Comparison of ENCODE assay signal across 1 cellular context in the genomic region with DNA sequence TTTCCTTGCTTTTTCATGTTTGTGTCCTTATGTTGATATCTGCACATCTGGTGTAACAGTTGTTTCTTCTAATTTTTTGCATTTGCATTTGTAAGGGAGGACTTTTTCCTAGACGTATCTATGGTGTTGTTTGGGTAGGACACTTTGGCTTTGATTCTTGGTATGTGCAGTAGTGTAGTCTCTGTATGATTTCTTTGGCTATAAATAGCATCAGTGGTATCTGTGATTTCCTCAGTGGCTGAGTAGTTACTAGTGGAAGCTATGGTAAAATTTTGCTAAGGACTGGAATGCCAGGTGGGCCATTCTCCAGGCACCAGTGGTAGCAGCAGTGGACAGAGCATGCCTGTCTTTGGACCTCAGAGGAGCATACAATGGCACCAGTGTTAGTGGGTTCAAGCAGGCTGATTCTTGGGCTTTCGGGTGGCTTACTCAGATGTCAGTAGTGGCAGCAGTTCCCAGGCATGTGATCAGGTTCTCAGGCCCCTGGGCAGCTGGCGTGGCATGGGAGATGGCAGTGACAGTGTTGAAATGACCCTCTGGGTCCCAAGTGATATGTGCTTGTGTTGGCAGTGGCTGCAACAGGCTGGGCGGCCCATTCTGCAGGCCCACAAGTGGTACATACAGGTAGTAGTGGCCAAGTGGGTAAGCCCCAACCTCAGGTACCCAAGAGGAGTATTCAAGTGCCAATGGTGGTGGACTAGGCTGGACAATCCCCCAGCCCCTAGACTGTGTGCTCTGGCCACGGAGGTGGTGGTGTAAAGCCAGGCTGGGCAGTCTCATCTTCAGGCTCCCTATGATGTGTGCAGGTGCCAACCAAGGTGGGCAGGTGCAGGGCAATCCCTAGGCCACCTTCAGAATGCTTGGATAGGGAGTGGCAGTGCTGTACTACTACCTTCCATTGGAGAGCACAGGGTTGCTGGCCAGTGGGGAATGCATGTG.
TF ChIP-seq lines count a peak whose summit lies in the region.

No MANE protein-coding gene starts in this region.

TF ChIP-seq in H1, 55 proteins besides CTCF, POLR2A, EP300 and RAD21 (continued from another document):
- TF ChIP-seq SIN3A (conservative IDR thresholded peaks at IDR 0.05 in 1 of 2, IDR thresholded peaks at IDR 0.05 in 1 of 2; ENCODE audit: low read depth in 1 of 2, low read length in 2 of 2) (no peak), ASH2L (IDR thresholded peaks at IDR 0.05; ENCODE audit: low read length) (no peak), HDAC6 (IDR thresholded peaks at IDR 0.05; ENCODE audit: low read depth, low read length) (no peak), SAP30 (IDR thresholded peaks at IDR 0.05; ENCODE audit: insufficient read depth, insufficient replicate concordance, low read length) (no peak), CEBPB (IDR thresholded peaks at IDR 0.05; ENCODE audit: low read depth, low read length) (no peak), SIX5 (IDR thresholded peaks at IDR 0.05; ENCODE audit: low read depth, low read length) (no peak), CBX8 (IDR thresholded peaks at IDR 0.05; ENCODE audit: borderline replicate concordance, low read depth, low read length) (no peak), TCF12 (IDR thresholded peaks at IDR 0.05; ENCODE audit: low read depth, low read length) (no peak), CREB1 (IDR thresholded peaks at IDR 0.05) (no peak), CBX5 (IDR thresholded peaks at IDR 0.05; ENCODE audit: low read depth, low read length) (no peak), JUND (IDR thresholded peaks at IDR 0.05; ENCODE audit: low read length) (no peak), BCL11A (IDR thresholded peaks at IDR 0.05; ENCODE audit: low read depth in 2 of 2, low read length in 2 of 2) (no peak), CTBP2 (IDR thresholded peaks at IDR 0.05; ENCODE audit: borderline replicate concordance, insufficient read depth, insufficient read length, low read length) (no peak)
- TF ChIP-seq, protein P1, sequence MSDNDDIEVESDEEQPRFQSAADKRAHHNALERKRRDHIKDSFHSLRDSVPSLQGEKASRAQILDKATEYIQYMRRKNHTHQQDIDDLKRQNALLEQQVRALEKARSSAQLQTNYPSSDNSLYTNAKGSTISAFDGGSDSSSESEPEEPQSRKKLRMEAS (IDR thresholded peaks at IDR 0.05), result no peak
- TF ChIP-seq, protein P2, sequence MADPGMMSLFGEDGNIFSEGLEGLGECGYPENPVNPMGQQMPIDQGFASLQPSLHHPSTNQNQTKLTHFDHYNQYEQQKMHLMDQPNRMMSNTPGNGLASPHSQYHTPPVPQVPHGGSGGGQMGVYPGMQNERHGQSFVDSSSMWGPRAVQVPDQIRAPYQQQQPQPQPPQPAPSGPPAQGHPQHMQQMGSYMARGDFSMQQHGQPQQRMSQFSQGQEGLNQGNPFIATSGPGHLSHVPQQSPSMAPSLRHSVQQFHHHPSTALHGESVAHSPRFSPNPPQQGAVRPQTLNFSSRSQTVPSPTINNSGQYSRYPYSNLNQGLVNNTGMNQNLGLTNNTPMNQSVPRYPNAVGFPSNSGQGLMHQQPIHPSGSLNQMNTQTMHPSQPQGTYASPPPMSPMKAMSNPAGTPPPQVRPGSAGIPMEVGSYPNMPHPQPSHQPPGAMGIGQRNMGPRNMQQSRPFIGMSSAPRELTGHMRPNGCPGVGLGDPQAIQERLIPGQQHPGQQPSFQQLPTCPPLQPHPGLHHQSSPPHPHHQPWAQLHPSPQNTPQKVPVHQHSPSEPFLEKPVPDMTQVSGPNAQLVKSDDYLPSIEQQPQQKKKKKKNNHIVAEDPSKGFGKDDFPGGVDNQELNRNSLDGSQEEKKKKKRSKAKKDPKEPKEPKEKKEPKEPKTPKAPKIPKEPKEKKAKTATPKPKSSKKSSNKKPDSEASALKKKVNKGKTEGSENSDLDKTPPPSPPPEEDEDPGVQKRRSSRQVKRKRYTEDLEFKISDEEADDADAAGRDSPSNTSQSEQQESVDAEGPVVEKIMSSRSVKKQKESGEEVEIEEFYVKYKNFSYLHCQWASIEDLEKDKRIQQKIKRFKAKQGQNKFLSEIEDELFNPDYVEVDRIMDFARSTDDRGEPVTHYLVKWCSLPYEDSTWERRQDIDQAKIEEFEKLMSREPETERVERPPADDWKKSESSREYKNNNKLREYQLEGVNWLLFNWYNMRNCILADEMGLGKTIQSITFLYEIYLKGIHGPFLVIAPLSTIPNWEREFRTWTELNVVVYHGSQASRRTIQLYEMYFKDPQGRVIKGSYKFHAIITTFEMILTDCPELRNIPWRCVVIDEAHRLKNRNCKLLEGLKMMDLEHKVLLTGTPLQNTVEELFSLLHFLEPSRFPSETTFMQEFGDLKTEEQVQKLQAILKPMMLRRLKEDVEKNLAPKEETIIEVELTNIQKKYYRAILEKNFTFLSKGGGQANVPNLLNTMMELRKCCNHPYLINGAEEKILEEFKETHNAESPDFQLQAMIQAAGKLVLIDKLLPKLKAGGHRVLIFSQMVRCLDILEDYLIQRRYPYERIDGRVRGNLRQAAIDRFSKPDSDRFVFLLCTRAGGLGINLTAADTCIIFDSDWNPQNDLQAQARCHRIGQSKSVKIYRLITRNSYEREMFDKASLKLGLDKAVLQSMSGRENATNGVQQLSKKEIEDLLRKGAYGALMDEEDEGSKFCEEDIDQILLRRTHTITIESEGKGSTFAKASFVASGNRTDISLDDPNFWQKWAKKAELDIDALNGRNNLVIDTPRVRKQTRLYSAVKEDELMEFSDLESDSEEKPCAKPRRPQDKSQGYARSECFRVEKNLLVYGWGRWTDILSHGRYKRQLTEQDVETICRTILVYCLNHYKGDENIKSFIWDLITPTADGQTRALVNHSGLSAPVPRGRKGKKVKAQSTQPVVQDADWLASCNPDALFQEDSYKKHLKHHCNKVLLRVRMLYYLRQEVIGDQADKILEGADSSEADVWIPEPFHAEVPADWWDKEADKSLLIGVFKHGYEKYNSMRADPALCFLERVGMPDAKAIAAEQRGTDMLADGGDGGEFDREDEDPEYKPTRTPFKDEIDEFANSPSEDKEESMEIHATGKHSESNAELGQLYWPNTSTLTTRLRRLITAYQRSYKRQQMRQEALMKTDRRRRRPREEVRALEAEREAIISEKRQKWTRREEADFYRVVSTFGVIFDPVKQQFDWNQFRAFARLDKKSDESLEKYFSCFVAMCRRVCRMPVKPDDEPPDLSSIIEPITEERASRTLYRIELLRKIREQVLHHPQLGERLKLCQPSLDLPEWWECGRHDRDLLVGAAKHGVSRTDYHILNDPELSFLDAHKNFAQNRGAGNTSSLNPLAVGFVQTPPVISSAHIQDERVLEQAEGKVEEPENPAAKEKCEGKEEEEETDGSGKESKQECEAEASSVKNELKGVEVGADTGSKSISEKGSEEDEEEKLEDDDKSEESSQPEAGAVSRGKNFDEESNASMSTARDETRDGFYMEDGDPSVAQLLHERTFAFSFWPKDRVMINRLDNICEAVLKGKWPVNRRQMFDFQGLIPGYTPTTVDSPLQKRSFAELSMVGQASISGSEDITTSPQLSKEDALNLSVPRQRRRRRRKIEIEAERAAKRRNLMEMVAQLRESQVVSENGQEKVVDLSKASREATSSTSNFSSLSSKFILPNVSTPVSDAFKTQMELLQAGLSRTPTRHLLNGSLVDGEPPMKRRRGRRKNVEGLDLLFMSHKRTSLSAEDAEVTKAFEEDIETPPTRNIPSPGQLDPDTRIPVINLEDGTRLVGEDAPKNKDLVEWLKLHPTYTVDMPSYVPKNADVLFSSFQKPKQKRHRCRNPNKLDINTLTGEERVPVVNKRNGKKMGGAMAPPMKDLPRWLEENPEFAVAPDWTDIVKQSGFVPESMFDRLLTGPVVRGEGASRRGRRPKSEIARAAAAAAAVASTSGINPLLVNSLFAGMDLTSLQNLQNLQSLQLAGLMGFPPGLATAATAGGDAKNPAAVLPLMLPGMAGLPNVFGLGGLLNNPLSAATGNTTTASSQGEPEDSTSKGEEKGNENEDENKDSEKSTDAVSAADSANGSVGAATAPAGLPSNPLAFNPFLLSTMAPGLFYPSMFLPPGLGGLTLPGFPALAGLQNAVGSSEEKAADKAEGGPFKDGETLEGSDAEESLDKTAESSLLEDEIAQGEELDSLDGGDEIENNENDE (IDR thresholded peaks at IDR 0.05; ENCODE audit: insufficient replicate concordance, low read length), result no peak
